Comparison of ENCODE assay signal across 1 cellular context in genomic region chr18:7646174-7646886, GRCh38.
TF ChIP-seq lines count a peak whose summit lies in the region.

No MANE protein-coding gene starts in this region.

TF ChIP-seq in HepG2, 621 proteins besides CTCF, POLR2A, EP300 and RAD21 (continued from another document):
- 0 out of 2 replicates have a peak, but pooled peaks have one; percentile 26 for TF ChIP-seq TFE3 (CRISPR knock-in tag; IDR thresholded peaks at IDR 0.05)
- no peak; the same call in 1 of the 2 replicates for TF ChIP-seq MEIS2 (CRISPR knock-in tag; IDR thresholded peaks at IDR 0.05)
- TF ChIP-seq HNRNPL (IDR thresholded peaks at IDR 0.05; ENCODE audit: low read depth, low read length), result no peak
- TF ChIP-seq ZGPAT (CRISPR knock-in tag; IDR thresholded peaks at IDR 0.05), result 0 out of 2 replicates have a peak, but pooled peaks have one; percentile 53
- 0 out of 2 replicates have a peak, but pooled peaks have one; percentile 18 for TF ChIP-seq FOXA1 (IDR thresholded peaks at IDR 0.05)
- peak; percentile 90 for TF ChIP-seq FOXA1 (CRISPR knock-in tag; IDR thresholded peaks at IDR 0.05)
- peak; percentile 26; the same call in 1 of the 2 replicates for TF ChIP-seq JUNB (CRISPR knock-in tag; IDR thresholded peaks at IDR 0.05; ENCODE audit: borderline replicate concordance)
- TF ChIP-seq ZMYM4 (CRISPR knock-in tag; IDR thresholded peaks at IDR 0.05), result peak; percentile 46
- peak; percentile 68; the same call in 1 of the 2 replicates for TF ChIP-seq RXRB (CRISPR knock-in tag; IDR thresholded peaks at IDR 0.05; ENCODE audit: borderline replicate concordance)
- TF ChIP-seq, protein P1, sequence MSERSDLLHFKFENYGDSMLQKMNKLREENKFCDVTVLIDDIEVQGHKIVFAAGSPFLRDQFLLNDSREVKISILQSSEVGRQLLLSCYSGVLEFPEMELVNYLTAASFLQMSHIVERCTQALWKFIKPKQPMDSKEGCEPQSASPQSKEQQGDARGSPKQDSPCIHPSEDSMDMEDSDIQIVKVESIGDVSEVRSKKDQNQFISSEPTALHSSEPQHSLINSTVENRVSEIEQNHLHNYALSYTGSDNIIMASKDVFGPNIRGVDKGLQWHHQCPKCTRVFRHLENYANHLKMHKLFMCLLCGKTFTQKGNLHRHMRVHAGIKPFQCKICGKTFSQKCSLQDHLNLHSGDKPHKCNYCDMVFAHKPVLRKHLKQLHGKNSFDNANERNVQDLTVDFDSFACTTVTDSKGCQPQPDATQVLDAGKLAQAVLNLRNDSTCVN (CRISPR knock-in tag; IDR thresholded peaks at IDR 0.05; ENCODE audit: borderline replicate concordance), result no peak
- no peak for TF ChIP-seq DZIP1 (CRISPR knock-in tag; IDR thresholded peaks at IDR 0.05)
- no peak for TF ChIP-seq ZNF780A (CRISPR knock-in tag; IDR thresholded peaks at IDR 0.05)
- TF ChIP-seq USF2 (IDR thresholded peaks at IDR 0.05; ENCODE audit: low read depth, low read length), result no peak
- no peak for TF ChIP-seq USF2 (CRISPR knock-in tag; IDR thresholded peaks at IDR 0.05; ENCODE audit: borderline replicate concordance)
- TF ChIP-seq GATAD2A (CRISPR knock-in tag; IDR thresholded peaks at IDR 0.05), result peak; percentile 39; the same call in 1 of the 2 replicates
- TF ChIP-seq GMEB2 (CRISPR knock-in tag; IDR thresholded peaks at IDR 0.05; ENCODE audit: low read depth), result no peak
- TF ChIP-seq, protein P2, sequence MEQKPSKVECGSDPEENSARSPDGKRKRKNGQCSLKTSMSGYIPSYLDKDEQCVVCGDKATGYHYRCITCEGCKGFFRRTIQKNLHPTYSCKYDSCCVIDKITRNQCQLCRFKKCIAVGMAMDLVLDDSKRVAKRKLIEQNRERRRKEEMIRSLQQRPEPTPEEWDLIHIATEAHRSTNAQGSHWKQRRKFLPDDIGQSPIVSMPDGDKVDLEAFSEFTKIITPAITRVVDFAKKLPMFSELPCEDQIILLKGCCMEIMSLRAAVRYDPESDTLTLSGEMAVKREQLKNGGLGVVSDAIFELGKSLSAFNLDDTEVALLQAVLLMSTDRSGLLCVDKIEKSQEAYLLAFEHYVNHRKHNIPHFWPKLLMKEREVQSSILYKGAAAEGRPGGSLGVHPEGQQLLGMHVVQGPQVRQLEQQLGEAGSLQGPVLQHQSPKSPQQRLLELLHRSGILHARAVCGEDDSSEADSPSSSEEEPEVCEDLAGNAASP (CRISPR knock-in tag; IDR thresholded peaks at IDR 0.05; ENCODE audit: borderline replicate concordance), result peak; percentile 27; the same call in 1 of the 2 replicates
- peak; percentile 60; the same call in 1 of the 2 replicates for TF ChIP-seq ZNF629 (CRISPR knock-in tag; conservative IDR thresholded peaks at IDR 0.05)
- TF ChIP-seq E2F5 (CRISPR knock-in tag; conservative IDR thresholded peaks at IDR 0.05), result no peak
- TF ChIP-seq ELF3 (CRISPR knock-in tag; IDR thresholded peaks at IDR 0.05), result peak; percentile 58; the same call in 1 of the 2 replicates
- no peak for TF ChIP-seq MIXL1 (CRISPR knock-in tag; IDR thresholded peaks at IDR 0.05)
- TF ChIP-seq CEBPG (CRISPR knock-in tag; IDR thresholded peaks at IDR 0.05), result peak; percentile 29; the same call in 1 of the 2 replicates
- TF ChIP-seq TCF7L2 (IDR thresholded peaks at IDR 0.05; ENCODE audit: low read depth, low read length), result peak; percentile 28; the same call in 1 of the 2 replicates
- TF ChIP-seq PATZ1 (CRISPR knock-in tag; IDR thresholded peaks at IDR 0.05), result peak; percentile 46
- TF ChIP-seq, protein P3, sequence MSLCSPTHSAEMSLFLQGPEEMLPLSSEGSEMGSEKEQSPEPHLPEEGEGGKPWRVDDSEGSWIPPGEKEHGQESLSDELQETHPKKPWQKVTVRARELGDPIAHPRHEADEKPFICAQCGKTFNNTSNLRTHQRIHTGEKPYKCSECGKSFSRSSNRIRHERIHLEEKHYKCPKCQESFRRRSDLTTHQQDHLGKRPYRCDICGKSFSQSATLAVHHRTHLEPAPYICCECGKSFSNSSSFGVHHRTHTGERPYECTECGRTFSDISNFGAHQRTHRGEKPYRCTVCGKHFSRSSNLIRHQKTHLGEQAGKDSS (CRISPR knock-in tag; IDR thresholded peaks at IDR 0.05; ENCODE audit: borderline replicate concordance, low read depth), result no peak
- TF ChIP-seq YY1 (IDR thresholded peaks at IDR 0.05; ENCODE audit: insufficient read depth, insufficient replicate concordance, low read depth, low read length), result no peak
- no peak for TF ChIP-seq ATF1 (CRISPR knock-in tag; IDR thresholded peaks at IDR 0.05)
- TF ChIP-seq SOX6 (IDR thresholded peaks at IDR 0.05), result no peak
- peak; percentile 76 for TF ChIP-seq SOX6 (CRISPR knock-in tag; IDR thresholded peaks at IDR 0.05)
- TF ChIP-seq RBM22 (optimal IDR thresholded peaks at IDR 0.05; ENCODE audit: low read length), result no peak
- TF ChIP-seq NR2F6 (IDR thresholded peaks at IDR 0.05), result no peak
- peak; percentile 64 for TF ChIP-seq NR2F6 (CRISPR knock-in tag; IDR thresholded peaks at IDR 0.05)
- TF ChIP-seq SALL1 (CRISPR knock-in tag; IDR thresholded peaks at IDR 0.05), result peak; percentile 55; the same call in 1 of the 2 replicates
- peak; percentile 78 for TF ChIP-seq TBX2 (CRISPR knock-in tag; IDR thresholded peaks at IDR 0.05; ENCODE audit: borderline replicate concordance)
